ENCODE assay signal across 9 cellular contexts in genomic region chr1:228236744-228237143, GRCh38. TPM values are rescaled to one million over a fixed set of nuclear protein-coding genes. Genes with fewer than 3 reads are reported as not detected.
DNase-seq lines count a peak whose midpoint lies in the region; ATAC-seq and TF ChIP-seq lines count a peak whose summit lies in the region.
"Had no signal": no experiment of that assay in that cellular context is flagged by ENCODE, and none has a peak within 500 bp of the region (broad histone marks: within the 10 kb centered on the region; RNA-seq: fewer than 3 reads in every experiment).

No MANE protein-coding gene starts in this region.

- no peaks in the 10 kb centered on the region for H3K9me2 ChIP-seq in GM23248 (ENCODE audit: insufficient read depth)

- TF ChIP-seq CTCF in AG09319 (IDR thresholded peaks at IDR 0.05; ENCODE audit: low read depth, low read length): peak; percentile 57

- H3K4me1 ChIP-seq in GM23248 (ENCODE audit: insufficient read depth): no peaks in the 10 kb centered on the region
- H3K4me1 ChIP-seq in naive thymus-derived CD4-positive, alpha-beta T cell (ENCODE audit: control insufficient read depth in 2 of 2, insufficient read depth in 2 of 2, low read length in 2 of 2): no peaks in the 10 kb centered on the region

- no peak for DNase-seq in AG09319 (ENCODE audit: extremely low read depth, low read depth)
- peak; percentile 78 for DNase-seq in GM23248
- DNase-seq in SW480 (ENCODE audit: low spot score): peak; percentile 42
- DNase-seq in iPS-NIHi11 (ENCODE audit: low spot score): peak; percentile 76
- no peak for DNase-seq in OCI-M2 (lab: John Stamatoyannopoulos, UW; ENCODE audit: unreplicated experiment)
- DNase-seq in NCI-H2227 (lab: John Stamatoyannopoulos, UW; ENCODE audit: unreplicated experiment): no peak
- DNase-seq in naive thymus-derived CD4-positive, alpha-beta T cell: no peak

- H3K4me1 Mint-ChIP-seq in naive thymus-derived CD4-positive, alpha-beta T cell: peaks cover 0 to 17% (median 10%) of the 10 kb centered on the region in 7 donors

- no peak for ATAC-seq in GM18520 (IDR thresholded peaks at IDR 0.05; ENCODE audit: unreplicated experiment)
- ATAC-seq in naive thymus-derived CD4-positive, alpha-beta T cell: no peak

- H3K27ac ChIP-seq in GM23248: no peak overlapping the region
- H3K27ac ChIP-seq in naive thymus-derived CD4-positive, alpha-beta T cell (ENCODE audit: low read depth, low read length): no peak overlapping the region
- H3K27ac ChIP-seq: HL-60 had no signal

- H3K9ac ChIP-seq in GM23248: no peak overlapping the region

- peaks cover 10 to 79% (median 40%) of the 10 kb centered on the region in 11 donors for H3K9me3 Mint-ChIP-seq in naive thymus-derived CD4-positive, alpha-beta T cell

- H3K36me3 ChIP-seq in GM23248 (ENCODE audit: low read depth): no peaks in the 10 kb centered on the region
- peaks cover 0 to 76% (median 8%) of the 10 kb centered on the region in 3 experiments for H3K36me3 ChIP-seq in naive thymus-derived CD4-positive, alpha-beta T cell (ENCODE audit: control insufficient read depth in 2 of 3, insufficient read depth in 3 of 3, low read length in 3 of 3)

- no peak overlapping the region for H3K4me3 Mint-ChIP-seq in naive thymus-derived CD4-positive, alpha-beta T cell

- H3K27ac Mint-ChIP-seq in naive thymus-derived CD4-positive, alpha-beta T cell: no peak overlapping the region

- WGBS in GM23248 (ENCODE audit: low coverage in 1 of 2, low lambda C conversion rate in 2 of 2, missing lambda C conversion rate in 2 of 2), 2 experiments: 19 to 21% methylated on average over 5 of the region's 5 CpGs

- no peaks in the 10 kb centered on the region for H3K79me2 ChIP-seq in GM23248 (ENCODE audit: insufficient read depth)

- no peak overlapping the region for H2AFZ ChIP-seq in GM23248

- CTCF ChIA-PET in naive thymus-derived CD4-positive, alpha-beta T cell (lab: Charles Lee): interaction anchor here (0.7 kb wide), 1 partner anchor 48 kb away, joined by 3 read pairs; no protein-coding TSS in a partner anchor

- intact Hi-C loops in naive thymus-derived CD4-positive, alpha-beta T cell (cut with micrococcal nuclease): no loop called here

- H3K4me2 ChIP-seq in GM23248 (ENCODE audit: unreplicated experiment): no peak overlapping the region

- H4K20me1 ChIP-seq in GM23248 (ENCODE audit: insufficient read depth): no peaks in the 10 kb centered on the region

- no peaks in the 10 kb centered on the region for H3F3A ChIP-seq in GM23248 (ENCODE audit: insufficient read depth)

- in situ Hi-C loops in GM23248 (cut with MboI): no loop called here

- H3K27me3 Mint-ChIP-seq in naive thymus-derived CD4-positive, alpha-beta T cell: no peaks in the 10 kb centered on the region

- POLR2A ChIA-PET in naive thymus-derived CD4-positive, alpha-beta T cell (lab: Charles Lee): no interaction called here

- H3K4me3 ChIP-seq in GM23248: no peak overlapping the region
- no peak overlapping the region for H3K4me3 ChIP-seq in naive thymus-derived CD4-positive, alpha-beta T cell (ENCODE audit: low read length)

- H3K9me3 ChIP-seq in GM23248 (ENCODE audit: low read depth): peaks cover 3% of the 10 kb centered on the region
- peaks cover 0 to 22% (median 2%) of the 10 kb centered on the region in 3 experiments for H3K9me3 ChIP-seq in naive thymus-derived CD4-positive, alpha-beta T cell (ENCODE audit: control insufficient read depth in 2 of 3, low read length in 3 of 3)

- no peaks in the 10 kb centered on the region for H3K27me3 ChIP-seq in GM23248 (replicated peaks; ENCODE audit: insufficient read depth)
- no peaks in the 10 kb centered on the region for H3K27me3 ChIP-seq in naive thymus-derived CD4-positive, alpha-beta T cell (ENCODE audit: control insufficient read depth in 2 of 2, insufficient read depth in 2 of 2, low read length in 2 of 2)

- peaks cover 52 to 99% (median 83%) of the 10 kb centered on the region in 5 donors for H3K36me3 Mint-ChIP-seq in naive thymus-derived CD4-positive, alpha-beta T cell

RNA-seq across cellular contexts. Expression of gene OBSCN, which starts 28.9 kb away (rescaled TPM):
- 3.0 and 5.2 TPM in 2 replicates for total RNA-seq in GM23248 (2014; rRNA removed; shearing (Covaris generic))
- polyA plus RNA-seq in GM23248 (2016; fragmentation: Nextera tagmentation; extraction: Ambion mirVana): 1.1 and 1.3 TPM in 2 replicates
- total RNA-seq in naive thymus-derived CD4-positive, alpha-beta T cell: 100 to 1,000 TPM in 3 of 5 experiments, 10 to 100 TPM in 2; 27.4 to 132 (median 110) TPM
- polyA plus RNA-seq in naive thymus-derived CD4-positive, alpha-beta T cell: 1 to 10 TPM; 1.3 to 3.8 TPM

Comparison
In these comparisons a context has a peak if more than half of its experiments do, and no peak if none do; other contexts are left out.
1. DNase-seq: peak in GM23248 (single experiment), SW480 (single experiment) and iPS-NIHi11 (single experiment); none in AG09319 (single experiment), OCI-M2 (single experiment), NCI-H2227 (single experiment) and naive thymus-derived CD4-positive, alpha-beta T cell (0 of 9).